Comparison of ENCODE assay signal across 1 cellular context in genomic region chr17:78142113-78142861, GRCh38.
TF ChIP-seq lines count a peak whose summit lies in the region.

No MANE protein-coding gene starts in this region.

TF ChIP-seq in K562, 482 proteins besides CTCF, POLR2A, EP300 and RAD21 (continued from another document):
- TF ChIP-seq PRDM10 (IDR thresholded peaks at IDR 0.05; ENCODE audit: partially characterized antibody) (no peak), ZEB2 (IDR thresholded peaks at IDR 0.05) (peak; percentile 69; the same call in 1 of the 2 replicates), MECOM (CRISPR knock-in tag; IDR thresholded peaks at IDR 0.05) (no peak), CREB5 (CRISPR knock-in tag; IDR thresholded peaks at IDR 0.05) (no peak), NCOA6 (IDR thresholded peaks at IDR 0.05) (no peak), ZBTB33 (CRISPR knock-in tag; IDR thresholded peaks at IDR 0.05) (peak; percentile 94), NR0B1 (IDR thresholded peaks at IDR 0.05; ENCODE audit: partially characterized antibody) (no peak), HBP1 (CRISPR knock-in tag; IDR thresholded peaks at IDR 0.05) (no peak), E2F3 (CRISPR knock-in tag; IDR thresholded peaks at IDR 0.05) (no peak), JUND (IDR thresholded peaks at IDR 0.05; ENCODE audit: borderline replicate concordance, low read depth, low read length) (peak; percentile 43; the same call in 1 of the 2 replicates), JUND (tag; IDR thresholded peaks at IDR 0.05; ENCODE audit: borderline replicate concordance, low read depth, low read length) (no peak; the same call in 2 of the 3 replicates)
